ENCODE assay signal across 1 cellular context in the genomic region with DNA sequence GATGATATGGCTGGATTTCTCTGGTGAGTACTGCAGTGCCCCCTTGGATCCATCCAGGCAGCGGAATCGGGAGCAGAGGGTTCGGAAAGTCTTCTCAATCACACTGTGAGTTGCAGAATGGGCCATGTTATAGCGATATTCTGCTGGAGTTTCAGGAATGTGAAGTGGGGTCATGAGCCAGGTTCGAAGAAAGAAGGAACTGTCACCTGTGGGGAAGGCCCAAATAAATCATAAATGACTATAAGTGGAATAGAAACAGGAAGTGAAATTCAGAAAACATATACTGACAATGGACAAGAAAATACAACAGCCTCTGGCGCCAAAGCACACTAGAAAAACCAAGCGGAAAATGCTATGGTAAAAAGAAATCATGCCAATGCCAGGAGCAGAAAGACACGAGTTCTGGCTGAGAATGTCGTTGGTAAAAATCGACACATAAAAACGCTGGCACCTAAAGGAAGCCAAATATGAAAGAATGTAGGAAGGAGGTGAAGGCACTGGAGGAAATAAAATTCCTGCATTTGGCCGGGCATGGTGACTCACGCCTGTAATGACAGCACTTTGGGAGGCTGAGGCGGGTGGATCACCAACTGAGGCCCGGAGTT.
TF ChIP-seq lines count a peak whose summit lies in the region.

No MANE protein-coding gene starts in this region.

TF ChIP-seq in GM12878, 131 proteins besides CTCF, POLR2A, EP300 and RAD21 (continued from another document and continues in another):
- TF ChIP-seq MXI1 (IDR thresholded peaks at IDR 0.05; ENCODE audit: low read depth, low read length) (no peak), MEF2A (IDR thresholded peaks at IDR 0.05; ENCODE audit: insufficient read depth, low read depth, low read length) (peak; percentile 73), RFX5 (IDR thresholded peaks at IDR 0.05; ENCODE audit: low read depth, low read length) (no peak), JUND (IDR thresholded peaks at IDR 0.05; ENCODE audit: low read depth, low read length) (no peak), NRF1 (conservative IDR thresholded peaks at IDR 0.05; ENCODE audit: low read depth, low read length) (no peak), HDAC6 (IDR thresholded peaks at IDR 0.05; ENCODE audit: unreplicated experiment) (no peak), E2F8 (IDR thresholded peaks at IDR 0.05; ENCODE audit: low read depth, partially characterized antibody) (no peak), TBL1XR1 (IDR thresholded peaks at IDR 0.05; ENCODE audit: low read depth, low read length) (no peak), MTA3 (IDR thresholded peaks at IDR 0.05; ENCODE audit: borderline replicate concordance, low read length) (no peak), SKIL (IDR thresholded peaks at IDR 0.05; ENCODE audit: low read depth, poor library complexity, severe bottlenecking) (no peak), PML (IDR thresholded peaks at IDR 0.05; ENCODE audit: low read length) (no peak), RB1 (IDR thresholded peaks at IDR 0.05; ENCODE audit: borderline replicate concordance) (no peak), POU2F2 (IDR thresholded peaks at IDR 0.05; ENCODE audit: borderline replicate concordance, low read depth, low read length) (no peak), POLR2AphosphoS2 (IDR thresholded peaks at IDR 0.05; ENCODE audit: low read depth, low read length) (no peak), EED (IDR thresholded peaks at IDR 0.05; ENCODE audit: low read depth) (peak; percentile 80), IKZF1 (conservative IDR thresholded peaks at IDR 0.05) (peak; percentile 62), JUNB (IDR thresholded peaks at IDR 0.05) (no peak), CHD2 (IDR thresholded peaks at IDR 0.05; ENCODE audit: borderline replicate concordance, low read depth, low read length) (no peak), IKZF2 (IDR thresholded peaks at IDR 0.05) (peak; percentile 72 to 79), MYB (IDR thresholded peaks at IDR 0.05; ENCODE audit: borderline replicate concordance, low read depth, low read length) (no peak), EZH2 (IDR thresholded peaks at IDR 0.05; ENCODE audit: borderline replicate concordance, control insufficient read depth, low read depth, low read length) (no peak), KDM1A (IDR thresholded peaks at IDR 0.05; ENCODE audit: borderline replicate concordance) (no peak), RELB (IDR thresholded peaks at IDR 0.05; ENCODE audit: low read depth) (0 out of 2 replicates have a peak, but pooled peaks have one; percentile 30), SIN3A (IDR thresholded peaks at IDR 0.05; ENCODE audit: low read depth, low read length) (no peak), SMARCA5 (IDR thresholded peaks at IDR 0.05) (no peak), BCL11A (IDR thresholded peaks at IDR 0.05; ENCODE audit: low read depth, low read length) (peak; percentile 61; the same call in 1 of the 2 replicates), ZBTB11 (CRISPR knock-in tag; IDR thresholded peaks at IDR 0.05) (no peak), ZNF274 (IDR thresholded peaks at IDR 0.05; ENCODE audit: insufficient read depth, insufficient read length) (no peak), CBX3 (IDR thresholded peaks at IDR 0.05; ENCODE audit: borderline replicate concordance, low read depth) (no peak), NFIC (IDR thresholded peaks at IDR 0.05; ENCODE audit: low read depth, low read length) (peak; percentile 61), NR2F1 (conservative IDR thresholded peaks at IDR 0.05) (no peak), ETV6 (conservative IDR thresholded peaks at IDR 0.05 in 1 of 2, IDR thresholded peaks at IDR 0.05 in 1 of 2; ENCODE audit: borderline replicate concordance in 1 of 2, low read depth in 1 of 2) (peak in 1 of 2 experiments; percentile 61; a peak in 1 of 4 replicates), TCF12 (IDR thresholded peaks at IDR 0.05; ENCODE audit: low read depth, low read length) (0 out of 2 replicates have a peak, but pooled peaks have one; percentile 10)
- TF ChIP-seq, protein P1, sequence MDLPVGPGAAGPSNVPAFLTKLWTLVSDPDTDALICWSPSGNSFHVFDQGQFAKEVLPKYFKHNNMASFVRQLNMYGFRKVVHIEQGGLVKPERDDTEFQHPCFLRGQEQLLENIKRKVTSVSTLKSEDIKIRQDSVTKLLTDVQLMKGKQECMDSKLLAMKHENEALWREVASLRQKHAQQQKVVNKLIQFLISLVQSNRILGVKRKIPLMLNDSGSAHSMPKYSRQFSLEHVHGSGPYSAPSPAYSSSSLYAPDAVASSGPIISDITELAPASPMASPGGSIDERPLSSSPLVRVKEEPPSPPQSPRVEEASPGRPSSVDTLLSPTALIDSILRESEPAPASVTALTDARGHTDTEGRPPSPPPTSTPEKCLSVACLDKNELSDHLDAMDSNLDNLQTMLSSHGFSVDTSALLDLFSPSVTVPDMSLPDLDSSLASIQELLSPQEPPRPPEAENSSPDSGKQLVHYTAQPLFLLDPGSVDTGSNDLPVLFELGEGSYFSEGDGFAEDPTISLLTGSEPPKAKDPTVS (IDR thresholded peaks at IDR 0.05; ENCODE audit: low read depth, low read length) = no peak
- TF ChIP-seq, protein P2, sequence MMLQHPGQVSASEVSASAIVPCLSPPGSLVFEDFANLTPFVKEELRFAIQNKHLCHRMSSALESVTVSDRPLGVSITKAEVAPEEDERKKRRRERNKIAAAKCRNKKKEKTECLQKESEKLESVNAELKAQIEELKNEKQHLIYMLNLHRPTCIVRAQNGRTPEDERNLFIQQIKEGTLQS (IDR thresholded peaks at IDR 0.05; ENCODE audit: borderline replicate concordance, extremely low read depth, low read depth, low read length) = no peak
- TF ChIP-seq, protein P3, sequence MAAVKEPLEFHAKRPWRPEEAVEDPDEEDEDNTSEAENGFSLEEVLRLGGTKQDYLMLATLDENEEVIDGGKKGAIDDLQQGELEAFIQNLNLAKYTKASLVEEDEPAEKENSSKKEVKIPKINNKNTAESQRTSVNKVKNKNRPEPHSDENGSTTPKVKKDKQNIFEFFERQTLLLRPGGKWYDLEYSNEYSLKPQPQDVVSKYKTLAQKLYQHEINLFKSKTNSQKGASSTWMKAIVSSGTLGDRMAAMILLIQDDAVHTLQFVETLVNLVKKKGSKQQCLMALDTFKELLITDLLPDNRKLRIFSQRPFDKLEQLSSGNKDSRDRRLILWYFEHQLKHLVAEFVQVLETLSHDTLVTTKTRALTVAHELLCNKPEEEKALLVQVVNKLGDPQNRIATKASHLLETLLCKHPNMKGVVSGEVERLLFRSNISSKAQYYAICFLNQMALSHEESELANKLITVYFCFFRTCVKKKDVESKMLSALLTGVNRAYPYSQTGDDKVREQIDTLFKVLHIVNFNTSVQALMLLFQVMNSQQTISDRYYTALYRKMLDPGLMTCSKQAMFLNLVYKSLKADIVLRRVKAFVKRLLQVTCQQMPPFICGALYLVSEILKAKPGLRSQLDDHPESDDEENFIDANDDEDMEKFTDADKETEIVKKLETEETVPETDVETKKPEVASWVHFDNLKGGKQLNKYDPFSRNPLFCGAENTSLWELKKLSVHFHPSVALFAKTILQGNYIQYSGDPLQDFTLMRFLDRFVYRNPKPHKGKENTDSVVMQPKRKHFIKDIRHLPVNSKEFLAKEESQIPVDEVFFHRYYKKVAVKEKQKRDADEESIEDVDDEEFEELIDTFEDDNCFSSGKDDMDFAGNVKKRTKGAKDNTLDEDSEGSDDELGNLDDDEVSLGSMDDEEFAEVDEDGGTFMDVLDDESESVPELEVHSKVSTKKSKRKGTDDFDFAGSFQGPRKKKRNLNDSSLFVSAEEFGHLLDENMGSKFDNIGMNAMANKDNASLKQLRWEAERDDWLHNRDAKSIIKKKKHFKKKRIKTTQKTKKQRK (IDR thresholded peaks at IDR 0.05; ENCODE audit: low read depth, low read length) = no peak
- TF ChIP-seq, protein P4, sequence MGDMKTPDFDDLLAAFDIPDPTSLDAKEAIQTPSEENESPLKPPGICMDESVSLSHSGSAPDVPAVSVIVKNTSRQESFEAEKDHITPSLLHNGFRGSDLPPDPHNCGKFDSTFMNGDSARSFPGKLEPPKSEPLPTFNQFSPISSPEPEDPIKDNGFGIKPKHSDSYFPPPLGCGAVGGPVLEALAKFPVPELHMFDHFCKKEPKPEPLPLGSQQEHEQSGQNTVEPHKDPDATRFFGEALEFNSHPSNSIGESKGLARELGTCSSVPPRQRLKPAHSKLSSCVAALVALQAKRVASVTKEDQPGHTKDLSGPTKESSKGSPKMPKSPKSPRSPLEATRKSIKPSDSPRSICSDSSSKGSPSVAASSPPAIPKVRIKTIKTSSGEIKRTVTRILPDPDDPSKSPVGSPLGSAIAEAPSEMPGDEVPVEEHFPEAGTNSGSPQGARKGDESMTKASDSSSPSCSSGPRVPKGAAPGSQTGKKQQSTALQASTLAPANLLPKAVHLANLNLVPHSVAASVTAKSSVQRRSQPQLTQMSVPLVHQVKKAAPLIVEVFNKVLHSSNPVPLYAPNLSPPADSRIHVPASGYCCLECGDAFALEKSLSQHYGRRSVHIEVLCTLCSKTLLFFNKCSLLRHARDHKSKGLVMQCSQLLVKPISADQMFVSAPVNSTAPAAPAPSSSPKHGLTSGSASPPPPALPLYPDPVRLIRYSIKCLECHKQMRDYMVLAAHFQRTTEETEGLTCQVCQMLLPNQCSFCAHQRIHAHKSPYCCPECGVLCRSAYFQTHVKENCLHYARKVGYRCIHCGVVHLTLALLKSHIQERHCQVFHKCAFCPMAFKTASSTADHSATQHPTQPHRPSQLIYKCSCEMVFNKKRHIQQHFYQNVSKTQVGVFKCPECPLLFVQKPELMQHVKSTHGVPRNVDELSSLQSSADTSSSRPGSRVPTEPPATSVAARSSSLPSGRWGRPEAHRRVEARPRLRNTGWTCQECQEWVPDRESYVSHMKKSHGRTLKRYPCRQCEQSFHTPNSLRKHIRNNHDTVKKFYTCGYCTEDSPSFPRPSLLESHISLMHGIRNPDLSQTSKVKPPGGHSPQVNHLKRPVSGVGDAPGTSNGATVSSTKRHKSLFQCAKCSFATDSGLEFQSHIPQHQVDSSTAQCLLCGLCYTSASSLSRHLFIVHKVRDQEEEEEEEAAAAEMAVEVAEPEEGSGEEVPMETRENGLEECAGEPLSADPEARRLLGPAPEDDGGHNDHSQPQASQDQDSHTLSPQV (IDR thresholded peaks at IDR 0.05) = no peak
